1 cellular context compared by ENCODE assay signal in genomic region chr11:26993965-26994446, GRCh38.
TF ChIP-seq lines count a peak whose summit lies in the region.

FIBIN (plus strand) TSS chr11:26994112; CDS start chr11:26994527, 415 bp downstream.

TF ChIP-seq in A549, 52 proteins besides CTCF, POLR2A, EP300 and RAD21 (continued from another document):
- TF ChIP-seq REST (IDR thresholded peaks at IDR 0.05) (no peak), POLR2AphosphoS2 (conservative IDR thresholded peaks at IDR 0.05; ENCODE audit: low read length) (no peak), ATOH8 (CRISPR knock-in tag; IDR thresholded peaks at IDR 0.05; ENCODE audit: low read depth) (no peak)
